ENCODE assay signal across 29 cellular contexts in genomic region chr12:48776956-48777355, GRCh38. TPM values are rescaled to one million over a fixed set of nuclear protein-coding genes. Genes with fewer than 3 reads are reported as not detected.
"Had no signal": no experiment of that assay in that cellular context is flagged by ENCODE, and none has a peak within 500 bp of the region (broad histone marks: within the 10 kb centered on the region; RNA-seq: fewer than 3 reads in every experiment).

No MANE protein-coding gene starts in this region.

- H3K27me3 Mint-ChIP-seq: activated naive CD8-positive, alpha-beta T cell treated with anti-CD3 and anti-CD28 coated beads, Interleukin-2, amount 50 U/mL, for 24 hours had no signal

- H3K36me3 ChIP-seq: SJCRH30 had no signal

- H3K27me3 ChIP-seq: ascending aorta, body of pancreas, MG63, SJCRH30 had no signal

- H3K27ac ChIP-seq: ascending aorta, body of pancreas, KMS-11, SJCRH30 had no signal

- H3K4me3 Mint-ChIP-seq: activated CD8-positive, alpha-beta T cell treated with anti-CD3 and anti-CD28 coated beads, Interleukin-2, amount 10 ng/mL, durations not matched to agents 7 days and 5 days; activated naive CD8-positive, alpha-beta T cell treated with anti-CD3 and anti-CD28 coated beads, Interleukin-2, amount 50 U/mL, for 24 hours had no signal

- H3K4me1 Mint-ChIP-seq: activated naive CD8-positive, alpha-beta T cell treated with anti-CD3 and anti-CD28 coated beads, Interleukin-2, amount 50 U/mL, for 24 hours had no signal

- H3K36me3 Mint-ChIP-seq: activated naive CD4-positive, alpha-beta T cell treated with anti-CD3 and anti-CD28 coated beads, Interleukin-2, amount 50 U/mL, for 72 hours had no signal

- ATAC-seq: activated CD4-positive, CD25-positive, alpha-beta regulatory T cell treated with anti-CD3 and anti-CD28 coated beads, Interleukin-2, amount 50 U/mL, for 24 hours; activated CD8-positive, alpha-beta T cell treated with anti-CD3 and anti-CD28 coated beads, Interleukin-2, amount 10 ng/mL, durations not matched to agents 7 days and 5 days; activated naive CD4-positive, alpha-beta T cell treated with anti-CD3 and anti-CD28 coated beads, Interleukin-2, amount 50 U/mL, for 72 hours; activated naive CD8-positive, alpha-beta T cell treated with anti-CD3 and anti-CD28 coated beads, Interleukin-2, amount 50 U/mL, for 24 hours; body of pancreas; Panc1; SK-N-SH treated with all-trans-retinoic acid at 6 μM for 48 hours had no signal

- H3K27ac Mint-ChIP-seq: activated CD8-positive, alpha-beta T cell treated with anti-CD3 and anti-CD28 coated beads, Interleukin-2, amount 10 ng/mL, durations not matched to agents 7 days and 5 days; activated naive CD4-positive, alpha-beta T cell treated with anti-CD3 and anti-CD28 coated beads, Interleukin-2, amount 50 U/mL, for 72 hours; activated naive CD8-positive, alpha-beta T cell treated with anti-CD3 and anti-CD28 coated beads, Interleukin-2, amount 50 U/mL, for 24 hours had no signal

- H3K9me3 Mint-ChIP-seq: activated naive CD4-positive, alpha-beta T cell treated with anti-CD3 and anti-CD28 coated beads, Interleukin-2, amount 50 U/mL, for 72 hours; activated naive CD8-positive, alpha-beta T cell treated with anti-CD3 and anti-CD28 coated beads, Interleukin-2, amount 50 U/mL, for 24 hours had no signal

- H3K4me3 ChIP-seq: ascending aorta, body of pancreas, MG63, SJCRH30 had no signal

- H3K4me1 ChIP-seq: SJCRH30 had no signal

- DNase-seq: activated CD4-positive, alpha-beta T cell treated with anti-CD3 and anti-CD28 coated beads for 4 hours; activated CD8-positive, alpha-beta memory T cell treated with anti-CD3 and anti-CD28 coated beads, Interleukin-2, amount 50 U/mL, for 48 hours; activated CD8-positive, alpha-beta T cell treated with anti-CD3 and anti-CD28 coated beads, Interleukin-2, amount 10 ng/mL, durations not matched to agents 7 days and 5 days; activated naive CD4-positive, alpha-beta T cell treated with Interleukin-2 at 50 U/mL for 16 hours; activated naive CD8-positive, alpha-beta T cell treated with anti-CD3 and anti-CD28 coated beads, Interleukin-2, amount 50 U/mL, for 24 hours; activated T-cell treated with anti-CD3 and anti-CD28 coated beads, Interleukin-2, amount 50 U/mL, for 1 hour; amniotic stem cell; body of pancreas; MG63; MV-4-11; NCI-H1092 treated with DMSO at 0.1 percent for 48 hours; NCI-H1436; NCI-H1694 treated with DMSO at 0.1 percent for 48 hours; NCI-H2029 treated with DMSO at 0.1 percent for 48 hours; NCI-H345; NCI-H510A; NCI-H526 treated with DMSO at 0.1 percent for 48 hours; NCI-H82; Right ventricle myocardium superior; RPMI8226; SJCRH30; SW 1271 had no signal

- H3K9me3 ChIP-seq: ascending aorta, body of pancreas, MG63, SJCRH30 had no signal

- H3K4me2 ChIP-seq: KMS-11 had no signal

RNA-seq across cellular contexts. Expression of gene ADCY6, which starts 11.9 kb away (rescaled TPM):
- total RNA-seq: OCI-LY7 had no signal
